16 cellular contexts compared by ENCODE assay signal in the genomic region with DNA sequence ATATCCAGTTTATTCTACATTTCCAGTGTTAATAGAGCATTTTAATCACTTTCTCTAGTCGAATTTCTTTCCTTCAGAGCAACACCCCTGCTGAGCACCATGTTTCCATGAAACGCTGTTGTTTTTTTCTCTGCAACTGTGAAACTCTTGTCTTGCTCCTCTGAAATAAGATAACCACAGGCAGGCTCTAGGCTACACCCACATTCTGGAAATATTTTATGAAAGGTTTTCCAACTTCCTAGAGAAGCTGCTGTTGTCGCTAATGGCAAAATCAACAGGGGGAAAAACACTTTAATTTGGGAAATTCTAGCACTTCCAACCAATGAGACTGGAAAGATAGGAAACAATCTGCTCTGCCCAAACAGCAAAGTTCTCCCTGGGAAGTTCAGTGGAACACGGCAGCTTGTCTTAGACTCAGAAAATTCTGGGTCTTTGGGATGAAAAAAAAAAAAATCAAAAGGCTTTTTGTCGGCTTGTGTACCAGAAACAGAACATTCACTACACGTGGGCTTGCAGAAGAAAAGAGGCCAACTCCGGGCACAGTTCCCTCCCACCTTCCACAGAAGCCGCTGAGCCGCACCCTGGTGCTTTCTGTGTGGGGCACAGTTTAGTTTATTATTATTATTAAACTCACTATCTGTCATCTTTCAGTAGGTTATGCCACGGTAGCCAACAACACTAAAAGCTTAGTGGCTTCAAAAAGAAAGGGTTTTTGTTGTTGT.
DNase-seq lines count a peak whose midpoint lies in the region; ATAC-seq and TF ChIP-seq lines count a peak whose summit lies in the region.
"Had no signal": no experiment of that assay in that cellular context is flagged by ENCODE, and none has a peak within 500 bp of the region (broad histone marks: within the 10 kb centered on the region; RNA-seq: fewer than 3 reads in every experiment).

No MANE protein-coding gene starts in this region.

- H3K9me3 ChIP-seq in gastrocnemius medialis = no peaks in the 10 kb centered on the region

- no peak overlapping the region for H3K4me3 ChIP-seq in gastrocnemius medialis

- ATAC-seq in sciatic nerve (peak; percentile 53), gastrocnemius medialis (no peak), GM19395 (IDR thresholded peaks at IDR 0.05; ENCODE audit: unreplicated experiment) (no peak), GM21360 (IDR thresholded peaks at IDR 0.05; ENCODE audit: unreplicated experiment) (no peak)
- ATAC-seq: CD8-positive, alpha-beta T cell had no signal

- peaks cover 37% of the 10 kb centered on the region for H3K4me1 Mint-ChIP-seq in mesothelial cell of epicardium

- no peaks in the 10 kb centered on the region for H3K36me3 ChIP-seq in gastrocnemius medialis

- DNase-seq in GM03348 (ENCODE audit: low spot score) (peak; percentile 22), mesothelial cell of epicardium (ENCODE audit: low spot score in 2 of 2, unreplicated experiment in 2 of 2) (no peak), sciatic nerve (ENCODE audit: low spot score) (no peak), gastrocnemius medialis (no peak), SW480 (ENCODE audit: low spot score) (no peak)
- DNase-seq: ACHN; CD8-positive, alpha-beta T cell; KBM-7; NCI-H1048; NCI-H146; NK-92 treated with Interleukin-12 subunit alpha and Interleukin-12 subunit beta, amount 100 ng/mL, for 24 hours; OCI-M1; RPMI8226 had no signal

- intact Hi-C loops in sciatic nerve (cut with DNase I) (no loop called here), gastrocnemius medialis (cut with DNase I; ENCODE audit: low total_unique reads) (no loop called here)

- H3K9me3 Mint-ChIP-seq in mesothelial cell of epicardium = no peaks in the 10 kb centered on the region
- H3K9me3 Mint-ChIP-seq: CD8-positive, alpha-beta T cell had no signal

- TF ChIP-seq POLR2A in gastrocnemius medialis (IDR thresholded peaks at IDR 0.05) = no peak

- H3K27me3 ChIP-seq in gastrocnemius medialis = no peaks in the 10 kb centered on the region

- peak overlapping the region; percentile 63 for H3K27ac Mint-ChIP-seq in mesothelial cell of epicardium
- H3K27ac Mint-ChIP-seq: CD8-positive, alpha-beta T cell had no signal

- H3K36me3 Mint-ChIP-seq in mesothelial cell of epicardium = no peaks in the 10 kb centered on the region
- H3K36me3 Mint-ChIP-seq: CD8-positive, alpha-beta T cell had no signal

- no peaks in the 10 kb centered on the region for H3K27me3 Mint-ChIP-seq in mesothelial cell of epicardium (ENCODE audit: low read depth)

- TF ChIP-seq CTCF in mesothelial cell of epicardium (IDR thresholded peaks at IDR 0.05; ENCODE audit: unreplicated experiment) = no peak
- TF ChIP-seq CTCF in gastrocnemius medialis (IDR thresholded peaks at IDR 0.05 in 4 of 5, conservative IDR thresholded peaks at IDR 0.05 in 1 of 5) = no peak

- H3K4me1 ChIP-seq in gastrocnemius medialis = no peaks in the 10 kb centered on the region

- H3K27ac ChIP-seq in cingulate gyrus (ENCODE audit: low read depth, low read length) = peak overlapping the region; percentile 75
- H3K27ac ChIP-seq in gastrocnemius medialis = no peak overlapping the region

- in situ Hi-C loops in gastrocnemius medialis (cut with MboI; ENCODE audit: low sequenced_read_pairs in 4 of 4) = no loop called here

- no peak overlapping the region for H3K4me3 Mint-ChIP-seq in mesothelial cell of epicardium
- H3K4me3 Mint-ChIP-seq: CD8-positive, alpha-beta T cell had no signal
